In genomic region chr9:87670572-87671264, GRCh38 we compare ENCODE assay signal across 19 cellular contexts. TPM values are rescaled to one million over a fixed set of nuclear protein-coding genes. Genes with fewer than 3 reads are reported as not detected.
DNase-seq lines count a peak whose midpoint lies in the region; ATAC-seq, FAIRE-seq and TF ChIP-seq lines count a peak whose summit lies in the region.
"Had no signal": no experiment of that assay in that cellular context is flagged by ENCODE, and none has a peak within 500 bp of the region (broad histone marks: within the 10 kb centered on the region; RNA-seq: fewer than 3 reads in every experiment).

No MANE protein-coding gene starts in this region.

- no peak overlapping the region for H3K4me3 ChIP-seq in H1 (ENCODE audit: extremely low read depth in 1 of 4, insufficient read depth in 2 of 4, low read depth in 3 of 4, low read length in 4 of 4)
- H3K4me3 ChIP-seq: BLaER1, SK-N-MC had no signal

- no peak for TF ChIP-seq POLR2A in H1 (IDR thresholded peaks at IDR 0.05; ENCODE audit: control extremely low read depth in 1 of 2, low read depth in 2 of 2, low read length in 2 of 2)

- no peak overlapping the region for H3K14ac ChIP-seq in H1 (ENCODE audit: insufficient read length)

- H2BK12ac ChIP-seq in H1 (ENCODE audit: low read depth, low read length): no peak overlapping the region

- no peak overlapping the region for H2AK5ac ChIP-seq in H1 (ENCODE audit: low read depth, low read length)

- H3K79me2 ChIP-seq in H1 (ENCODE audit: control insufficient read depth in 1 of 2, insufficient read depth in 2 of 2, low read length in 2 of 2): no peaks in the 10 kb centered on the region

- no peaks in the 10 kb centered on the region for H3K27me3 ChIP-seq in H1 (replicated peaks in 1 of 4; ENCODE audit: control insufficient read depth in 3 of 4, extremely low read depth in 1 of 4, insufficient read depth in 3 of 4, low read length in 3 of 4)
- H3K27me3 ChIP-seq: BLaER1 had no signal

- FAIRE-seq in H1 (lab: Jason Lieb, UNC): no peak
- FAIRE-seq: D721Med had no signal

- no peak overlapping the region for H3K56ac ChIP-seq in H1 (replicated peaks; ENCODE audit: insufficient read length, low read depth, low read length)

- H3K18ac ChIP-seq in H1 (ENCODE audit: extremely low read depth, low read length): no peak overlapping the region

- 90% methylated on average over 18 of the region's 18 CpGs; no CpG with 5 or more reads in 1 of the 2 experiments for WGBS in H1 (ENCODE audit: extremely low coverage in 1 of 2, insufficient coverage in 1 of 2, insufficient read length in 1 of 2, insufficient replicate concordance in 2 of 2, low coverage in 1 of 2, low lambda C conversion rate in 2 of 2, missing lambda C conversion rate in 1 of 2), 2 experiments

- no peak overlapping the region for H2BK20ac ChIP-seq in H1 (ENCODE audit: low read length)

- no peaks in the 10 kb centered on the region for H3K36me3 Mint-ChIP-seq in activated CD8-positive, alpha-beta memory T cell treated with anti-CD3 and anti-CD28 coated beads, Interleukin-2, amount 10 ng/mL, durations not matched to agents 7 days and 5 days
- H3K36me3 Mint-ChIP-seq: CD8-positive, alpha-beta T cell had no signal

- H3K79me1 ChIP-seq in H1 (ENCODE audit: low read depth, low read length): no peaks in the 10 kb centered on the region

- H3K27ac Mint-ChIP-seq in activated CD8-positive, alpha-beta memory T cell treated with anti-CD3 and anti-CD28 coated beads, Interleukin-2, amount 10 ng/mL, durations not matched to agents 7 days and 5 days: no peak overlapping the region
- H3K27ac Mint-ChIP-seq: CD8-positive, alpha-beta T cell had no signal

- no peaks in the 10 kb centered on the region for H3K9me3 ChIP-seq in H1 (ENCODE audit: insufficient read depth in 2 of 2, low read depth in 1 of 2, low read length in 1 of 2)

- no peaks in the 10 kb centered on the region for H4K20me1 ChIP-seq in H1 (replicated peaks in 1 of 2; ENCODE audit: control insufficient read depth in 1 of 2, insufficient read depth in 2 of 2, low read length in 2 of 2)
- H4K20me1 ChIP-seq: BLaER1 had no signal

- no peak overlapping the region for H2BK15ac ChIP-seq in H1 (ENCODE audit: low read length)

- H3K4me1 Mint-ChIP-seq in activated CD8-positive, alpha-beta memory T cell treated with anti-CD3 and anti-CD28 coated beads, Interleukin-2, amount 10 ng/mL, durations not matched to agents 7 days and 5 days: no peaks in the 10 kb centered on the region

- TF ChIP-seq RAD21 in H1 (IDR thresholded peaks at IDR 0.05 in 1 of 2, conservative IDR thresholded peaks at IDR 0.05 in 1 of 2; ENCODE audit: low read depth in 2 of 2, low read length in 2 of 2): no peak

- H3K27ac ChIP-seq in H1 (ENCODE audit: low read depth, low read length): no peak overlapping the region
- H3K27ac ChIP-seq: BLaER1, SK-N-MC had no signal

- H3K23me2 ChIP-seq in H1 (ENCODE audit: low read depth, low read length): no peaks in the 10 kb centered on the region

- no peak overlapping the region for H3K9ac ChIP-seq in H1 (replicated peaks in 1 of 4; ENCODE audit: extremely low read depth in 1 of 4, low read depth in 3 of 4, low read length in 3 of 4)
- H3K9ac ChIP-seq: BLaER1 had no signal

- TF ChIP-seq CTCF in H1 (IDR thresholded peaks at IDR 0.05; ENCODE audit: control extremely low read depth in 1 of 3, insufficient read depth in 1 of 3, low read depth in 1 of 3, low read length in 3 of 3): no peak

- ATAC-seq in activated CD8-positive, alpha-beta memory T cell treated with anti-CD3 and anti-CD28 coated beads, Interleukin-2, amount 10 ng/mL, durations not matched to agents 7 days and 5 days: no peak
- no peak for ATAC-seq in GM21786 (IDR thresholded peaks at IDR 0.05; ENCODE audit: unreplicated experiment)
- ATAC-seq: CD8-positive, alpha-beta T cell had no signal

- no peaks in the 10 kb centered on the region for H3K27me3 Mint-ChIP-seq in activated CD8-positive, alpha-beta memory T cell treated with anti-CD3 and anti-CD28 coated beads, Interleukin-2, amount 10 ng/mL, durations not matched to agents 7 days and 5 days

- H3K4ac ChIP-seq in H1 (replicated peaks; ENCODE audit: insufficient read length, low read depth, low read length): no peak overlapping the region

- CTCF ChIA-PET in activated CD8-positive, alpha-beta memory T cell treated with anti-CD3 and anti-CD28 coated beads, Interleukin-2, amount 10 ng/mL, durations not matched to agents 7 days and 5 days (lab: Charles Lee): interaction anchor here (1.2 kb wide), 1 partner anchor 7 kb away, joined by 3 read pairs; no protein-coding TSS in a partner anchor
- CTCF ChIA-PET in H1 (lab: Charles Lee; ENCODE audit: partially characterized antibody): interaction anchor here (0.9 kb wide), 1 partner anchor 13 kb away, joined by 3 read pairs; no protein-coding TSS in a partner anchor

- H4K91ac ChIP-seq in H1 (replicated peaks; ENCODE audit: insufficient read length, low read length): no peak overlapping the region

- no peaks in the 10 kb centered on the region for H3K9me3 Mint-ChIP-seq in activated CD8-positive, alpha-beta memory T cell treated with anti-CD3 and anti-CD28 coated beads, Interleukin-2, amount 10 ng/mL, durations not matched to agents 7 days and 5 days (ENCODE audit: low read depth)
- H3K9me3 Mint-ChIP-seq: CD8-positive, alpha-beta T cell had no signal

- H4K8ac ChIP-seq in H1 (ENCODE audit: extremely low read depth, insufficient read depth, low read length): no peak overlapping the region

- H3K36me3 ChIP-seq in H1 (ENCODE audit: control insufficient read depth in 2 of 4, insufficient read depth in 4 of 4, low read length in 3 of 4): peaks cover 2 to 40% (median 13%) of the 10 kb centered on the region in 4 experiments; a peak in 7 of 8 replicates
- H3K36me3 ChIP-seq: BLaER1 had no signal

- DNase-seq in activated CD8-positive, alpha-beta memory T cell treated with anti-CD3 and anti-CD28 coated beads for 24 hours: peak; percentile 38
- DNase-seq in activated CD8-positive, alpha-beta memory T cell treated with anti-CD3 and anti-CD28 coated beads, Interleukin-2, amount 10 ng/mL, durations not matched to agents 7 days and 5 days: no peak
- DNase-seq in NCI-H1105 treated with DMSO at 0.1 percent for 48 hours (lab: John Stamatoyannopoulos, UW) (peak; percentile 44), H1 (ENCODE audit: low read depth in 1 of 2, low spot score in 2 of 2) (no peak), NCI-H2227 treated with DMSO at 0.1 percent for 48 hours (lab: John Stamatoyannopoulos, UW) (no peak)
- DNase-seq in activated CD4-positive, alpha-beta T cell treated with anti-CD3 and anti-CD28 coated beads for 4 hours: no peak
- DNase-seq: CD8-positive, alpha-beta T cell; DMS79 treated with DMSO at 0.1 percent for 48 hours; KBM-7; MV-4-11; NCI-H1417 treated with DMSO at 0.1 percent for 48 hours; NCI-H1930; NCI-H226; NCI-H774; SHP77 had no signal

- no peak overlapping the region for H3K23ac ChIP-seq in H1 (ENCODE audit: insufficient read length)

- H2AFZ ChIP-seq in H1 (ENCODE audit: low read length): no peak overlapping the region

- POLR2A ChIA-PET in H1 (lab: Charles Lee; ENCODE audit: partially characterized antibody): no interaction called here

- TF ChIP-seq EP300 in H1 (IDR thresholded peaks at IDR 0.05; ENCODE audit: borderline replicate concordance in 1 of 2, low read depth in 2 of 2, low read length in 2 of 2): no peak

- H2BK120ac ChIP-seq in H1 (replicated peaks; ENCODE audit: low read depth, low read length): no peak overlapping the region

- no peak overlapping the region for H3K4me3 Mint-ChIP-seq in activated CD8-positive, alpha-beta memory T cell treated with anti-CD3 and anti-CD28 coated beads, Interleukin-2, amount 10 ng/mL, durations not matched to agents 7 days and 5 days
- H3K4me3 Mint-ChIP-seq: CD8-positive, alpha-beta T cell had no signal

- peaks cover 0 to 5% (median 2%) of the 10 kb centered on the region in 4 experiments; a peak in 2 of 7 replicates for H3K4me1 ChIP-seq in H1 (replicated peaks in 1 of 4; ENCODE audit: control insufficient read depth in 3 of 4, insufficient read depth in 4 of 4, low read length in 3 of 4)
- H3K4me1 ChIP-seq: BLaER1 had no signal

- no peak overlapping the region for H4K5ac ChIP-seq in H1 (ENCODE audit: insufficient read length, low read depth, low read length)

- H2BK5ac ChIP-seq in H1 (ENCODE audit: low read depth, low read length): no peak overlapping the region

- no peak overlapping the region for H3K4me2 ChIP-seq in H1 (ENCODE audit: insufficient read depth in 1 of 2, low read depth in 2 of 2, low read length in 2 of 2)
- H3K4me2 ChIP-seq: BLaER1 had no signal

TF ChIP-seq in H1, 55 proteins besides CTCF, POLR2A, EP300 and RAD21:
- TF ChIP-seq SIRT6 (IDR thresholded peaks at IDR 0.05; ENCODE audit: low read length) (no peak), BCL11A (IDR thresholded peaks at IDR 0.05; ENCODE audit: low read depth in 2 of 2, low read length in 2 of 2) (no peak), BRCA1 (IDR thresholded peaks at IDR 0.05; ENCODE audit: low read depth, low read length) (no peak), SIX5 (IDR thresholded peaks at IDR 0.05; ENCODE audit: low read depth, low read length) (no peak), SP1 (IDR thresholded peaks at IDR 0.05; ENCODE audit: low read depth, low read length) (no peak), POLR2AphosphoS5 (IDR thresholded peaks at IDR 0.05; ENCODE audit: low read depth, low read length) (0 out of 2 replicates have a peak, but pooled peaks have one; percentile 38), TBP (IDR thresholded peaks at IDR 0.05; ENCODE audit: low read depth, low read length) (no peak)

RNA-seq across cellular contexts. Expression of gene CTSL, which starts 55.2 kb away (rescaled TPM):
- total RNA-seq in activated CD8-positive, alpha-beta memory T cell treated with anti-CD3 and anti-CD28 coated beads, Interleukin-2, amount 10 ng/mL, durations not matched to agents 7 days and 5 days: under 1 TPM in 1 of 2 experiments, not detected in 1; 0.96 TPM
- 34.4 and 38.2 TPM in 2 replicates for total RNA-seq in H1 (2021; fragmentation: NEBNext Ultra II Directional; extraction: Animal tissue kit (Norgen Biotek cat#: 25700))
- 25.2 and 34.2 TPM in 2 replicates for polyA plus RNA-seq in H1 (2011; rRNA removed)
- polyA plus RNA-seq in H1 (2011; cell fraction: cytosol; rRNA removed): 59.9 TPM
- polyA plus RNA-seq in H1 (2011; cell fraction: nucleus; rRNA removed): 22.5 TPM
- 39.3 to 48.8 TPM (median 42.6 TPM) in 4 replicates for polyA plus RNA-seq in H1 (2012, experiment 1 of 2)
- polyA plus RNA-seq in H1 (2012, experiment 2 of 2): 9.4 TPM
- polyA plus RNA-seq in H1 (2013, experiment 1 of 2): 54.8 TPM
- 56.7 TPM for polyA plus RNA-seq in H1 (2013, experiment 2 of 2)
- 12.0 and 16.1 TPM in 2 replicates for polyA minus RNA-seq in H1 (2011; rRNA and poly(A)+ RNA removed)
- 11.2 TPM for polyA minus RNA-seq in H1 (2011; cell fraction: cytosol; rRNA and poly(A)+ RNA removed)
- 7.2 TPM for polyA minus RNA-seq in H1 (2011; cell fraction: nucleus; rRNA and poly(A)+ RNA removed)

Comparison
In these comparisons a context has a peak if more than half of its experiments do, and no peak if none do; other contexts are left out.
1. DNase-seq: peak in activated CD8-positive, alpha-beta memory T cell treated with anti-CD3 and anti-CD28 coated beads for 24 hours (single experiment) and NCI-H1105 treated with DMSO at 0.1 percent for 48 hours (single experiment); none in activated CD8-positive, alpha-beta memory T cell treated with anti-CD3 and anti-CD28 coated beads, Interleukin-2, amount 10 ng/mL, durations not matched to agents 7 days and 5 days (single experiment), H1 (0 of 2), NCI-H2227 treated with DMSO at 0.1 percent for 48 hours (single experiment) and activated CD4-positive, alpha-beta T cell treated with anti-CD3 and anti-CD28 coated beads for 4 hours (0 of 2).
2. RNA of gene CTSL, which starts 55.2 kb away (total RNA-seq): 34.4 to 38.2 TPM in H1; 0.96 TPM in activated CD8-positive, alpha-beta memory T cell treated with anti-CD3 and anti-CD28 coated beads, Interleukin-2, amount 10 ng/mL, durations not matched to agents 7 days and 5 days; every median in the first group is over 10 times any median in the second.